Comparison of ENCODE assay signal across 1 cellular context in genomic region chr11:64448599-64449380, GRCh38.
TF ChIP-seq lines count a peak whose summit lies in the region.

No MANE protein-coding gene starts in this region.

TF ChIP-seq in HEK293, 187 proteins besides CTCF, POLR2A, EP300 and RAD21 (continued from another document and continues in another):
- TF ChIP-seq SP7 (tag by site-specific recombination; IDR thresholded peaks at IDR 0.05) (no peak), ZNF580 (tag by site-specific recombination; IDR thresholded peaks at IDR 0.05) (no peak), ZNF596 (tag by site-specific recombination; IDR thresholded peaks at IDR 0.05) (no peak), ZNF223 (tag by site-specific recombination; IDR thresholded peaks at IDR 0.05) (no peak), GLIS2 (tag by site-specific recombination; IDR thresholded peaks at IDR 0.05) (peak; percentile 91), ZNF791 (tag by site-specific recombination; IDR thresholded peaks at IDR 0.05) (no peak), ZNF76 (tag by site-specific recombination; IDR thresholded peaks at IDR 0.05; ENCODE audit: borderline replicate concordance, low read depth) (no peak), ZNF140 (tag by site-specific recombination; IDR thresholded peaks at IDR 0.05) (no peak), GLIS1 (tag by site-specific recombination; IDR thresholded peaks at IDR 0.05) (peak; percentile 49), ZNF211 (tag by site-specific recombination; IDR thresholded peaks at IDR 0.05; ENCODE audit: low read depth) (no peak), SALL2 (tag by site-specific recombination; IDR thresholded peaks at IDR 0.05; ENCODE audit: borderline replicate concordance) (no peak), SP2 (tag by site-specific recombination; IDR thresholded peaks at IDR 0.05) (peak; percentile 7; the same call in 1 of the 2 replicates), ZNF654 (tag by site-specific recombination; IDR thresholded peaks at IDR 0.05; ENCODE audit: low read depth) (peak; percentile 62), MEIS1 (CRISPR knock-in tag; IDR thresholded peaks at IDR 0.05; ENCODE audit: borderline replicate concordance) (no peak), SCRT1 (tag by site-specific recombination; IDR thresholded peaks at IDR 0.05; ENCODE audit: borderline replicate concordance) (no peak), ZNF274 (IDR thresholded peaks at IDR 0.05; ENCODE audit: low read length) (no peak), ZNF274 (tag by site-specific recombination; IDR thresholded peaks at IDR 0.05; ENCODE audit: borderline replicate concordance) (no peak), ZNF610 (tag by site-specific recombination; IDR thresholded peaks at IDR 0.05; ENCODE audit: borderline replicate concordance) (no peak), ZNF266 (tag by site-specific recombination; IDR thresholded peaks at IDR 0.05; ENCODE audit: low read depth) (no peak), ZNF843 (tag by site-specific recombination; IDR thresholded peaks at IDR 0.05) (no peak), YY1 (tag by site-specific recombination; IDR thresholded peaks at IDR 0.05) (no peak), ZNF2 (tag by site-specific recombination; IDR thresholded peaks at IDR 0.05) (0 out of 2 replicates have a peak, but pooled peaks have one; percentile 33), ZBTB48 (tag by site-specific recombination; IDR thresholded peaks at IDR 0.05) (no peak), ZNF335 (tag by site-specific recombination; conservative IDR thresholded peaks at IDR 0.05) (peak; percentile 51; the same call in 1 of the 2 replicates), FEZF1 (tag by site-specific recombination; IDR thresholded peaks at IDR 0.05) (no peak), ZNF426 (tag by site-specific recombination; IDR thresholded peaks at IDR 0.05) (no peak), YY2 (tag by site-specific recombination; IDR thresholded peaks at IDR 0.05) (no peak), ZNF148 (tag by site-specific recombination; IDR thresholded peaks at IDR 0.05; ENCODE audit: borderline replicate concordance) (no peak), ZFP69B (tag by site-specific recombination; IDR thresholded peaks at IDR 0.05) (no peak), ZNF560 (tag by site-specific recombination; IDR thresholded peaks at IDR 0.05; ENCODE audit: borderline replicate concordance) (no peak), MZF1 (tag by site-specific recombination; IDR thresholded peaks at IDR 0.05; ENCODE audit: borderline replicate concordance) (no peak), ZNF518A (tag by site-specific recombination; conservative IDR thresholded peaks at IDR 0.05; ENCODE audit: low read depth) (no peak), ZNF600 (tag by site-specific recombination; IDR thresholded peaks at IDR 0.05) (peak; percentile 91), ZNF350 (tag by site-specific recombination; IDR thresholded peaks at IDR 0.05) (no peak), ZNF155 (tag by site-specific recombination; IDR thresholded peaks at IDR 0.05) (no peak), TRIM28 (IDR thresholded peaks at IDR 0.05; ENCODE audit: borderline replicate concordance, low read length) (no peak)
- TF ChIP-seq, protein P1, sequence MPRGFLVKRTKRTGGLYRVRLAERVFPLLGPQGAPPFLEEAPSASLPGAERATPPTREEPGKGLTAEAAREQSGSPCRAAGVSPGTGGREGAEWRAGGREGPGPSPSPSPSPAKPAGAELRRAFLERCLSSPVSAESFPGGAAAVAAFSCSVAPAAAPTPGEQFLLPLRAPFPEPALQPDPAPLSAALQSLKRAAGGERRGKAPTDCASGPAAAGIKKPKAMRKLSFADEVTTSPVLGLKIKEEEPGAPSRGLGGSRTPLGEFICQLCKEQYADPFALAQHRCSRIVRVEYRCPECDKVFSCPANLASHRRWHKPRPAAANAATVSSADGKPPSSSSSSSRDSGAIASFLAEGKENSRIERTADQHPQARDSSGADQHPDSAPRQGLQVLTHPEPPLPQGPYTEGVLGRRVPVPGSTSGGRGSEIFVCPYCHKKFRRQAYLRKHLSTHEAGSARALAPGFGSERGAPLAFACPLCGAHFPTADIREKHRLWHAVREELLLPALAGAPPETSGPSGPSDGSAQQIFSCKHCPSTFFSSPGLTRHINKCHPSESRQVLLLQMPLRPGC (tag by site-specific recombination; IDR thresholded peaks at IDR 0.05) = no peak
- TF ChIP-seq, protein P2, sequence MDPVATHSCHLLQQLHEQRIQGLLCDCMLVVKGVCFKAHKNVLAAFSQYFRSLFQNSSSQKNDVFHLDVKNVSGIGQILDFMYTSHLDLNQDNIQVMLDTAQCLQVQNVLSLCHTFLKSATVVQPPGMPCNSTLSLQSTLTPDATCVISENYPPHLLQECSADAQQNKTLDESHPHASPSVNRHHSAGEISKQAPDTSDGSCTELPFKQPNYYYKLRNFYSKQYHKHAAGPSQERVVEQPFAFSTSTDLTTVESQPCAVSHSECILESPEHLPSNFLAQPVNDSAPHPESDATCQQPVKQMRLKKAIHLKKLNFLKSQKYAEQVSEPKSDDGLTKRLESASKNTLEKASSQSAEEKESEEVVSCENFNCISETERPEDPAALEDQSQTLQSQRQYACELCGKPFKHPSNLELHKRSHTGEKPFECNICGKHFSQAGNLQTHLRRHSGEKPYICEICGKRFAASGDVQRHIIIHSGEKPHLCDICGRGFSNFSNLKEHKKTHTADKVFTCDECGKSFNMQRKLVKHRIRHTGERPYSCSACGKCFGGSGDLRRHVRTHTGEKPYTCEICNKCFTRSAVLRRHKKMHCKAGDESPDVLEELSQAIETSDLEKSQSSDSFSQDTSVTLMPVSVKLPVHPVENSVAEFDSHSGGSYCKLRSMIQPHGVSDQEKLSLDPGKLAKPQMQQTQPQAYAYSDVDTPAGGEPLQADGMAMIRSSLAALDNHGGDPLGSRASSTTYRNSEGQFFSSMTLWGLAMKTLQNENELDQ (tag by site-specific recombination; IDR thresholded peaks at IDR 0.05; ENCODE audit: low read depth) = no peak
- TF ChIP-seq, protein P3, sequence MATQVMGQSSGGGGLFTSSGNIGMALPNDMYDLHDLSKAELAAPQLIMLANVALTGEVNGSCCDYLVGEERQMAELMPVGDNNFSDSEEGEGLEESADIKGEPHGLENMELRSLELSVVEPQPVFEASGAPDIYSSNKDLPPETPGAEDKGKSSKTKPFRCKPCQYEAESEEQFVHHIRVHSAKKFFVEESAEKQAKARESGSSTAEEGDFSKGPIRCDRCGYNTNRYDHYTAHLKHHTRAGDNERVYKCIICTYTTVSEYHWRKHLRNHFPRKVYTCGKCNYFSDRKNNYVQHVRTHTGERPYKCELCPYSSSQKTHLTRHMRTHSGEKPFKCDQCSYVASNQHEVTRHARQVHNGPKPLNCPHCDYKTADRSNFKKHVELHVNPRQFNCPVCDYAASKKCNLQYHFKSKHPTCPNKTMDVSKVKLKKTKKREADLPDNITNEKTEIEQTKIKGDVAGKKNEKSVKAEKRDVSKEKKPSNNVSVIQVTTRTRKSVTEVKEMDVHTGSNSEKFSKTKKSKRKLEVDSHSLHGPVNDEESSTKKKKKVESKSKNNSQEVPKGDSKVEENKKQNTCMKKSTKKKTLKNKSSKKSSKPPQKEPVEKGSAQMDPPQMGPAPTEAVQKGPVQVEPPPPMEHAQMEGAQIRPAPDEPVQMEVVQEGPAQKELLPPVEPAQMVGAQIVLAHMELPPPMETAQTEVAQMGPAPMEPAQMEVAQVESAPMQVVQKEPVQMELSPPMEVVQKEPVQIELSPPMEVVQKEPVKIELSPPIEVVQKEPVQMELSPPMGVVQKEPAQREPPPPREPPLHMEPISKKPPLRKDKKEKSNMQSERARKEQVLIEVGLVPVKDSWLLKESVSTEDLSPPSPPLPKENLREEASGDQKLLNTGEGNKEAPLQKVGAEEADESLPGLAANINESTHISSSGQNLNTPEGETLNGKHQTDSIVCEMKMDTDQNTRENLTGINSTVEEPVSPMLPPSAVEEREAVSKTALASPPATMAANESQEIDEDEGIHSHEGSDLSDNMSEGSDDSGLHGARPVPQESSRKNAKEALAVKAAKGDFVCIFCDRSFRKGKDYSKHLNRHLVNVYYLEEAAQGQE (tag by site-specific recombination; IDR thresholded peaks at IDR 0.05) = peak; percentile 90
- TF ChIP-seq, protein P4, sequence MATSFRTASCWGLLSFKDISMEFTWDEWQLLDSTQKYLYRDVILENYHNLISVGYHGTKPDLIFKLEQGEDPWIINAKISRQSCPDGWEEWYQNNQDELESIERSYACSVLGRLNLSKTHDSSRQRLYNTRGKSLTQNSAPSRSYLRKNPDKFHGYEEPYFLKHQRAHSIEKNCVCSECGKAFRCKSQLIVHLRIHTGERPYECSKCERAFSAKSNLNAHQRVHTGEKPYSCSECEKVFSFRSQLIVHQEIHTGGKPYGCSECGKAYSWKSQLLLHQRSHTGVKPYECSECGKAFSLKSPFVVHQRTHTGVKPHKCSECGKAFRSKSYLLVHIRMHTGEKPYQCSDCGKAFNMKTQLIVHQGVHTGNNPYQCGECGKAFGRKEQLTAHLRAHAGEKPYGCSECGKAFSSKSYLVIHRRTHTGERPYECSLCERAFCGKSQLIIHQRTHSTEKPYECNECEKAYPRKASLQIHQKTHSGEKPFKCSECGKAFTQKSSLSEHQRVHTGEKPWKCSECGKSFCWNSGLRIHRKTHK (tag by site-specific recombination; IDR thresholded peaks at IDR 0.05) = no peak
- TF ChIP-seq, protein P5, sequence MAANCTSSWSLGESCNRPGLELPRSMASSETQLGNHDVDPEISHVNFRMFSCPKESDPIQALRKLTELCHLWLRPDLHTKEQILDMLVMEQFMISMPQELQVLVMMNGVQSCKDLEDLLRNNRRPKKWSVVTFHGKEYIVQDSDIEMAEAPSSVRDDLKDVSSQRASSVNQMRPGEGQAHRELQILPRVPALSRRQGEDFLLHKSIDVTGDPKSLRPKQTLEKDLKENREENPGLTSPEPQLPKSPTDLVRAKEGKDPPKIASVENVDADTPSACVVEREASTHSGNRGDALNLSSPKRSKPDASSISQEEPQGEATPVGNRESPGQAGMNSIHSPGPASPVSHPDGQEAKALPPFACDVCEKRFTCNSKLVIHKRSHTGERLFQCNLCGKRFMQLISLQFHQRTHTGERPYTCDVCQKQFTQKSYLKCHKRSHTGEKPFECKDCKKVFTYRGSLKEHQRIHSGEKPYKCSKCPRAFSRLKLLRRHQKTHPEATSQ (tag by site-specific recombination; IDR thresholded peaks at IDR 0.05) = no peak
- TF ChIP-seq, protein P6, sequence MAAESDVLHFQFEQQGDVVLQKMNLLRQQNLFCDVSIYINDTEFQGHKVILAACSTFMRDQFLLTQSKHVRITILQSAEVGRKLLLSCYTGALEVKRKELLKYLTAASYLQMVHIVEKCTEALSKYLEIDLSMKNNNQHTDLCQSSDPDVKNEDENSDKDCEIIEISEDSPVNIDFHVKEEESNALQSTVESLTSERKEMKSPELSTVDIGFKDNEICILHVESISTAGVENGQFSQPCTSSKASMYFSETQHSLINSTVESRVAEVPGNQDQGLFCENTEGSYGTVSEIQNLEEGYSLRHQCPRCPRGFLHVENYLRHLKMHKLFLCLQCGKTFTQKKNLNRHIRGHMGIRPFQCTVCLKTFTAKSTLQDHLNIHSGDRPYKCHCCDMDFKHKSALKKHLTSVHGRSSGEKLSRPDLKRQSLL (tag by site-specific recombination; IDR thresholded peaks at IDR 0.05) = no peak
